16 cellular contexts compared by ENCODE assay signal in the genomic region with DNA sequence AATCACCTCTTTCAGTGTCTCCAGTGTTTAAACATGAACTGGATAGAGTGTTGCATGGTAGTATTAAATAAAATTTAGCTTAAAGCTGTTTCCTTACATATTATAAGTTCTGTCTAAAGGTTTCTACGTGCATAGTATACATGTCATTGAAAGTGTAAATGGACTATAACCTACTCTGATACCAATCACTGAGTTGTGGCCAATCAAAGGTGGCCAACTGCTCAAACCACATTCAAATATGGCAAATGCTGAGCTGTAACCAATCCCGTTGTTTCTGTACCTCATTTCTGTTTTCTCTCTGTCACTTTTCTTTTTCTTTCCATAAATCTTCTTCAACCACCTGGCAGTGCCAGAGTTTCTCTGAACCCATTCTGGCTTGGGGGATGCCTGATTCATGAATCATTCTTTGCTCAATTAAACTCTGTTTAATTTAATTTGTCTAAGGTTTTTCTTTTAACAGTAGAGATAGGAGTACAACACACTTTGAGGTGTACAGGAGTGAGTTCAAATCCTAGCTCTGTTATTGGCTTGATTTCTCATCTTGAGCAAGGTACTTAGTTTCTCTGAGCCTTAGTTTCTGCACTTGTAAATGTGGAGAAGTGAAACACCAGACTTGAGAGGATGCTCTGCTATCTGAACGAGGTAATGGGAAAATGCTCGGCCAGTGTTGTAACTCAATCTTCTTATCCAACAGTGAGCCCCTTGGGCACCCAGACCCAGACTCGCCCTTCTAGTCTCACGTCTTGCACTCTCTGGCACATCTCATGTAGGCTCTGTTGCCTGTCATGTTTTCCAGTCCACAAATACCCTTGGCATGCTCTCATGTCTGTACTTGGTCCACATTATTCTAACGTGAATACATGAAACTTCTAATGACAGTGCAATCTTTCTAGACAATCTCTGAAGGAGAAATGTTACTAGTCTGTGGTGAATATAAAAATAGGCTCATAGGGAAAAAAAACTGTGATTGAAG.
DNase-seq lines count a peak whose midpoint lies in the region; ATAC-seq, FAIRE-seq and TF ChIP-seq lines count a peak whose summit lies in the region.
"Had no signal": no experiment of that assay in that cellular context is flagged by ENCODE, and none has a peak within 500 bp of the region (broad histone marks: within the 10 kb centered on the region; RNA-seq: fewer than 3 reads in every experiment).

No MANE protein-coding gene starts in this region.

- TF ChIP-seq POLR2A in breast epithelium (IDR thresholded peaks at IDR 0.05) = no peak
- no peak for TF ChIP-seq POLR2A in H54 (IDR thresholded peaks at IDR 0.05; ENCODE audit: low read depth, low read length)

- no peaks in the 10 kb centered on the region for H3K9me3 Mint-ChIP-seq in MCF 10A (ENCODE audit: unreplicated experiment)
- H3K9me3 Mint-ChIP-seq: activated T-cell treated with anti-CD3 and anti-CD28 coated beads, Interleukin-2, amount 50 U/mL, for 4 hours had no signal

- BruUV-seq in MCF 10A (replicated peaks; lab: Mats Ljungman, UMichigan) = no TSS peak

- peaks cover 23% of the 10 kb centered on the region for H3K4me1 Mint-ChIP-seq in MCF 10A (ENCODE audit: insufficient read depth, unreplicated experiment)
- H3K4me1 Mint-ChIP-seq: naive B cell had no signal

- no peaks in the 10 kb centered on the region for H3K36me3 Mint-ChIP-seq in MCF 10A (ENCODE audit: insufficient read depth, unreplicated experiment)
- H3K36me3 Mint-ChIP-seq: naive B cell had no signal

- no peak overlapping the region for H3K4me3 Mint-ChIP-seq in MCF 10A (ENCODE audit: unreplicated experiment)
- H3K4me3 Mint-ChIP-seq: activated T-cell treated with anti-CD3 and anti-CD28 coated beads, Interleukin-2, amount 50 U/mL, for 4 hours; naive B cell had no signal

- FAIRE-seq in H54 (lab: Jason Lieb, UNC) = no peak

- H3K36me3 ChIP-seq in breast epithelium (no peaks in the 10 kb centered on the region), thoracic aorta (no peaks in the 10 kb centered on the region)

- H3K27me3 Mint-ChIP-seq in MCF 10A (ENCODE audit: insufficient read depth, unreplicated experiment) = no peaks in the 10 kb centered on the region
- H3K27me3 Mint-ChIP-seq: naive B cell had no signal

- H3K27ac Mint-ChIP-seq in MCF 10A (ENCODE audit: low read depth, unreplicated experiment) = no peak overlapping the region
- H3K27ac Mint-ChIP-seq: naive B cell had no signal

- no peaks in the 10 kb centered on the region for H3K9me3 ChIP-seq in breast epithelium
- no peaks in the 10 kb centered on the region for H3K9me3 ChIP-seq in thoracic aorta
- H3K9me3 ChIP-seq: Caco-2 had no signal

- CTCF ChIA-PET in MCF 10A (lab: Yijun Ruan, JAX) = no interaction called here

- H3K27ac ChIP-seq in breast epithelium = no peak overlapping the region
- H3K27ac ChIP-seq in foreskin keratinocyte = no peak overlapping the region
- no peak overlapping the region for H3K27ac ChIP-seq in thoracic aorta

- ATAC-seq in SK-N-SH treated with all-trans-retinoic acid at 6 μM for 48 hours (peak; percentile 80), foreskin keratinocyte (peak; percentile 63), thoracic aorta (ENCODE audit: insufficient number of reproducible peaks, low FRiP score, low read depth) (peak; percentile 72), GM21381 (IDR thresholded peaks at IDR 0.05; ENCODE audit: unreplicated experiment) (no peak)
- ATAC-seq: activated T-cell treated with anti-CD3 and anti-CD28 coated beads, Interleukin-2, amount 50 U/mL, for 4 hours; left cardiac atrium; Right ventricle myocardium inferior had no signal

- no peak overlapping the region for H3K4me3 ChIP-seq in breast epithelium
- no peak overlapping the region for H3K4me3 ChIP-seq in thoracic aorta

- H3K4me1 ChIP-seq in breast epithelium = no peaks in the 10 kb centered on the region
- H3K4me1 ChIP-seq in foreskin keratinocyte = peaks cover 7% of the 10 kb centered on the region
- peaks cover 0 to 12% of the 10 kb centered on the region in 2 donors for H3K4me1 ChIP-seq in thoracic aorta (ENCODE audit: control insufficient read depth in 1 of 2, low read depth in 2 of 2)
- H3K4me1 ChIP-seq: Caco-2 had no signal

- DNase-seq in MCF 10A (ENCODE audit: unreplicated experiment) = peak; percentile 6
- DNase-seq in breast epithelium (ENCODE audit: low spot score in 2 of 2) = no peak
- peak; percentile 50 to 81 for DNase-seq in foreskin keratinocyte
- DNase-seq in thoracic aorta (ENCODE audit: low spot score) = no peak
- DNase-seq in NCI-H1694 (lab: John Stamatoyannopoulos, UW) = no peak
- DNase-seq in H54 (ENCODE audit: insufficient read length, low spot score) = no peak
- DNase-seq: activated T-cell treated with anti-CD3 and anti-CD28 coated beads, Interleukin-2, amount 50 U/mL, for 4 hours; Caco-2; left cardiac atrium; naive B cell; NCI-H187 treated with DMSO at 0.1 percent for 48 hours; NCI-H774; stimulated activated CD4-positive, alpha-beta T cell treated with anti-CD3 and anti-CD28 coated beads, Interleukin-1b, Interleukin-23, amount 100 ng/mL, for 48 hours had no signal

- TF ChIP-seq CTCF in MCF 10A (IDR thresholded peaks at IDR 0.05; ENCODE audit: unreplicated experiment) (no peak), breast epithelium (IDR thresholded peaks at IDR 0.05) (no peak), foreskin keratinocyte (conservative IDR thresholded peaks at IDR 0.05) (no peak), thoracic aorta (IDR thresholded peaks at IDR 0.05) (no peak)

- intact Hi-C loops in MCF 10A (cut with micrococcal nuclease) (no loop called here), breast epithelium (cut with DNase I; ENCODE audit: low total_unique reads) (no loop called here)

- no peaks in the 10 kb centered on the region for H3K27me3 ChIP-seq in breast epithelium
- H3K27me3 ChIP-seq in foreskin keratinocyte = no peaks in the 10 kb centered on the region
- H3K27me3 ChIP-seq in thoracic aorta (replicated peaks; ENCODE audit: insufficient read depth) = no peaks in the 10 kb centered on the region

- POLR2A ChIA-PET in MCF 10A (lab: Yijun Ruan, JAX) = no interaction called here

TF ChIP-seq in SK-N-SH treated with all-trans-retinoic acid at 6 μM for 48 hours, 23 proteins besides CTCF, POLR2A, EP300 and RAD21:
- TF ChIP-seq SNAI2 (CRISPR knock-in tag; IDR thresholded peaks at IDR 0.05) (0 out of 2 replicates have a peak, but pooled peaks have one; percentile 37), TOX (CRISPR knock-in tag; IDR thresholded peaks at IDR 0.05; ENCODE audit: borderline replicate concordance) (no peak), PPARA (CRISPR knock-in tag; IDR thresholded peaks at IDR 0.05; ENCODE audit: borderline replicate concordance) (no peak), ZNF70 (CRISPR knock-in tag; IDR thresholded peaks at IDR 0.05) (no peak), ZNF8 (CRISPR knock-in tag; IDR thresholded peaks at IDR 0.05) (no peak), ZFP3 (CRISPR knock-in tag; IDR thresholded peaks at IDR 0.05) (peak; percentile 99), ISL1 (CRISPR knock-in tag; IDR thresholded peaks at IDR 0.05) (peak; percentile 74), ESRRG (CRISPR knock-in tag; IDR thresholded peaks at IDR 0.05) (no peak)
- TF ChIP-seq, protein P1, sequence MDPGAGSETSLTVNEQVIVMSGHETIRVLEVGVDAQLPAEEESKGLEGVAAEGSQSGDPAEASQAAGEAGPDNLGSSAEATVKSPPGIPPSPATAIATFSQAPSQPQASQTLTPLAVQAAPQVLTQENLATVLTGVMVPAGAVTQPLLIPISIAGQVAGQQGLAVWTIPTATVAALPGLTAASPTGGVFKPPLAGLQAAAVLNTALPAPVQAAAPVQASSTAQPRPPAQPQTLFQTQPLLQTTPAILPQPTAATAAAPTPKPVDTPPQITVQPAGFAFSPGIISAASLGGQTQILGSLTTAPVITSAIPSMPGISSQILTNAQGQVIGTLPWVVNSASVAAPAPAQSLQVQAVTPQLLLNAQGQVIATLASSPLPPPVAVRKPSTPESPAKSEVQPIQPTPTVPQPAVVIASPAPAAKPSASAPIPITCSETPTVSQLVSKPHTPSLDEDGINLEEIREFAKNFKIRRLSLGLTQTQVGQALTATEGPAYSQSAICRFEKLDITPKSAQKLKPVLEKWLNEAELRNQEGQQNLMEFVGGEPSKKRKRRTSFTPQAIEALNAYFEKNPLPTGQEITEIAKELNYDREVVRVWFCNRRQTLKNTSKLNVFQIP (CRISPR knock-in tag; IDR thresholded peaks at IDR 0.05; ENCODE audit: borderline replicate concordance, low read depth) = no peak
- TF ChIP-seq, protein P2, sequence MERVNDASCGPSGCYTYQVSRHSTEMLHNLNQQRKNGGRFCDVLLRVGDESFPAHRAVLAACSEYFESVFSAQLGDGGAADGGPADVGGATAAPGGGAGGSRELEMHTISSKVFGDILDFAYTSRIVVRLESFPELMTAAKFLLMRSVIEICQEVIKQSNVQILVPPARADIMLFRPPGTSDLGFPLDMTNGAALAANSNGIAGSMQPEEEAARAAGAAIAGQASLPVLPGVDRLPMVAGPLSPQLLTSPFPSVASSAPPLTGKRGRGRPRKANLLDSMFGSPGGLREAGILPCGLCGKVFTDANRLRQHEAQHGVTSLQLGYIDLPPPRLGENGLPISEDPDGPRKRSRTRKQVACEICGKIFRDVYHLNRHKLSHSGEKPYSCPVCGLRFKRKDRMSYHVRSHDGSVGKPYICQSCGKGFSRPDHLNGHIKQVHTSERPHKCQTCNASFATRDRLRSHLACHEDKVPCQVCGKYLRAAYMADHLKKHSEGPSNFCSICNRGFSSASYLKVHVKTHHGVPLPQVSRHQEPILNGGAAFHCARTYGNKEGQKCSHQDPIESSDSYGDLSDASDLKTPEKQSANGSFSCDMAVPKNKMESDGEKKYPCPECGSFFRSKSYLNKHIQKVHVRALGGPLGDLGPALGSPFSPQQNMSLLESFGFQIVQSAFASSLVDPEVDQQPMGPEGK (CRISPR knock-in tag; IDR thresholded peaks at IDR 0.05; ENCODE audit: borderline replicate concordance) = peak; percentile 27; the same call in 1 of the 2 replicates
- TF ChIP-seq, protein P3, sequence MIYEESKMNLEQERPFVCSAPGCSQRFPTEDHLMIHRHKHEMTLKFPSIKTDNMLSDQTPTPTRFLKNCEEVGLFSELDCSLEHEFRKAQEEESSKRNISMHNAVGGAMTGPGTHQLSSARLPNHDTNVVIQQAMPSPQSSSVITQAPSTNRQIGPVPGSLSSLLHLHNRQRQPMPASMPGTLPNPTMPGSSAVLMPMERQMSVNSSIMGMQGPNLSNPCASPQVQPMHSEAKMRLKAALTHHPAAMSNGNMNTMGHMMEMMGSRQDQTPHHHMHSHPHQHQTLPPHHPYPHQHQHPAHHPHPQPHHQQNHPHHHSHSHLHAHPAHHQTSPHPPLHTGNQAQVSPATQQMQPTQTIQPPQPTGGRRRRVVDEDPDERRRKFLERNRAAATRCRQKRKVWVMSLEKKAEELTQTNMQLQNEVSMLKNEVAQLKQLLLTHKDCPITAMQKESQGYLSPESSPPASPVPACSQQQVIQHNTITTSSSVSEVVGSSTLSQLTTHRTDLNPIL (CRISPR knock-in tag; IDR thresholded peaks at IDR 0.05; ENCODE audit: low read depth) = 0 out of 2 replicates have a peak, but pooled peaks have one; percentile 44

Comparison
In these comparisons a context has a peak if more than half of its experiments do, and no peak if none do; other contexts are left out.
1. DNase-seq: peak in MCF 10A (single experiment) and foreskin keratinocyte (2 of 2); none in breast epithelium (0 of 2), thoracic aorta (single experiment), NCI-H1694 (single experiment) and H54 (single experiment).